29 cellular contexts compared by ENCODE assay signal in the genomic region with DNA sequence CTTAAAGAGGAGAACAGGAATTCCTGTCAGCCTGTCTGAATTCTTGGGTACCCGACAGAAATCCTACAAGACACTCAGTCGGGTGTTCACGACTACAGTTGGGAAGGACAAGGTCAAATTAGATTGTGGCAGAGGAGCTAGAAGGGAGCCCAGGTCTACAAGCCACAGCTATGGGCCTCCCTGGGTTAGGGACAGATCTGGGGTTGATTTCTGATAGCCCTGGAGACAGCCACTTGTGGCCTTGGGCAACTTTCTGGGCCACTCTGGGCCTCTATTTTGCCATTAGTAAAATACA. TPM values are rescaled to one million over a fixed set of nuclear protein-coding genes. Genes with fewer than 3 reads are reported as not detected.
"Had no signal": no experiment of that assay in that cellular context is flagged by ENCODE, and none has a peak within 500 bp of the region (broad histone marks: within the 10 kb centered on the region; RNA-seq: fewer than 3 reads in every experiment).

No MANE protein-coding gene starts in this region.

- H3K27ac ChIP-seq: adrenal gland, breast epithelium, KMS-11, Peyer's patch, RWPE1, SJCRH30, VCaP had no signal

- DNase-seq: activated CD4-positive, alpha-beta memory T cell treated with anti-CD3 and anti-CD28 coated beads, Interleukin-2, amount 10 ng/mL, durations not matched to agents 7 days and 5 days; activated CD4-positive, alpha-beta T cell treated with anti-CD3 and anti-CD28 coated beads, Interleukin-2, amount 50 U/mL, for 1 hour; activated CD4-positive, CD25-positive, alpha-beta regulatory T cell; activated gamma-delta T cell; activated naive CD4-positive, alpha-beta T cell treated with anti-CD3 and anti-CD28 coated beads, Interleukin-2, amount 10 ng/mL, durations not matched to agents 7 days and 5 days; activated naive CD8-positive, alpha-beta T cell treated with anti-CD3 and anti-CD28 coated beads, Interleukin-2, amount 10 ng/mL, durations not matched to agents 7 days and 5 days; activated T-cell treated with anti-CD3 and anti-CD28 coated beads for 4 hours; anterior cingulate cortex; NCI-H1092; NCI-H1417; NCI-H2029; NCI-H345; NCI-H510A; NCI-H526 treated with DMSO at 0.1 percent for 48 hours; NCI-H82; SJCRH30; T-helper 1 cell had no signal

- ATAC-seq: activated T-helper 17 cell treated with anti-CD3 and anti-CD28 coated beads, Interleukin-2, amount 50 U/mL, for 72 hours had no signal

- H3K9ac ChIP-seq: KMS-11, SK-N-SH had no signal

- H3K9me3 ChIP-seq: Peyer's patch, SJCRH30, SK-N-SH had no signal

- H3K27me3 ChIP-seq: adrenal gland, breast epithelium, Peyer's patch, SJCRH30 had no signal

- H3K36me3 ChIP-seq: adrenal gland, breast epithelium, Peyer's patch, SJCRH30 had no signal

- H3K4me3 ChIP-seq: adrenal gland, breast epithelium, Peyer's patch, SJCRH30 had no signal

- H3K4me2 ChIP-seq: KMS-11, SK-N-SH had no signal

- H3K4me1 ChIP-seq: adrenal gland, breast epithelium, Peyer's patch, SJCRH30 had no signal

RNA-seq across cellular contexts. Expression of a gene that starts 39.7 kb away (rescaled TPM):
- total RNA-seq: activated CD4-positive, alpha-beta memory T cell treated with anti-CD3 and anti-CD28 coated beads, Interleukin-2, amount 10 ng/mL, durations not matched to agents 7 days and 5 days; activated CD8-positive, alpha-beta memory T cell treated with anti-CD3 and anti-CD28 coated beads for 36 hours; activated naive CD8-positive, alpha-beta T cell treated with anti-CD3 and anti-CD28 coated beads, Interleukin-2, amount 10 ng/mL, durations not matched to agents 7 days and 5 days; activated T-helper 17 cell treated with anti-CD3 and anti-CD28 coated beads, Interleukin-2, amount 50 U/mL, for 72 hours; MCF 10A; Peyer's patch; Right ventricle myocardium superior; SJCRH30; T-helper 2 cell treated with Interferon-gamma antibody and Interleukin-4, amounts not matched to agents 100 ng/mL and 5 ng/mL, for 36 hours had no signal
- polyA plus RNA-seq: SK-N-SH had no signal
